ENCODE assay signal across 25 cellular contexts in the genomic region with DNA sequence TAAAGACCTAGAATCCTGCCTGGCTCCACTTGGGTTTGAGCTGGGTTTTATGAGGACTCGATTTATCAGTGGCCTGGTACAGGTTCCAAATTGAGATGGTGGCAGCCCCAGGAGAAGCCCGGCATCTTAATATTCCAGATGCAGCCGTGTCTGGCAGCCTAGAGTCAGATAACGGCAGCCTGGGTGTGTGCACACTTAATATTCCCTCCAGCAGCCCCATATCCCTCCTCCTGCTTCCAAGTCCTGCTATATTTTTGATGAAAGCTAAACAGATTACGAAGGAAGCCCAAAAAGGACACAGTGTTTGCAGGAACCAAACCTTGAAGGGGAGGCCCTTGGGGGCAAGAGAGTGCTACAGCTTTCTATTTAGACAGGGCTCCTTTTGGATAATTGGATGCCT.
"Had no signal": no experiment of that assay in that cellular context is flagged by ENCODE, and none has a peak within 500 bp of the region (broad histone marks: within the 10 kb centered on the region; RNA-seq: fewer than 3 reads in every experiment).

No MANE protein-coding gene starts in this region.

- H3K27me3 ChIP-seq: neural progenitor cell, ovary, right lobe of liver, sigmoid colon, thyroid gland, tibial nerve, upper lobe of left lung, vagina had no signal

- ATAC-seq: natural killer cell; psoas muscle; right cardiac atrium; right lobe of liver; stimulated activated effector memory CD8-positive, alpha-beta T cell treated with anti-CD3 and anti-CD28 coated beads, Interleukin-12 subunit alpha, Interleukin-12 subunit beta, amount 100 ng/mL, for 72 hours; stimulated activated naive B cell treated with anti-CD40 and anti-IgM and Interleukin-4, amounts not matched to agents 10 μg/mL and 1 μg/mL and 100 μg/mL, for 72 hours had no signal

- H3K4me1 ChIP-seq: parathyroid adenoma, psoas muscle, right lobe of liver, sigmoid colon, stomach, thyroid gland, tibial nerve, upper lobe of left lung, vagina had no signal

- H3K79me2 ChIP-seq: parathyroid adenoma had no signal

- H3K4me2 ChIP-seq: neural progenitor cell had no signal

- H3K9ac ChIP-seq: neural progenitor cell, parathyroid adenoma had no signal

- H3K27ac ChIP-seq: neural progenitor cell, ovary, parathyroid adenoma, psoas muscle, right lobe of liver, sigmoid colon, stomach, thoracic aorta, thyroid gland, tibial nerve, upper lobe of left lung, vagina had no signal

- DNase-seq: natural killer cell; occipital lobe; ovary; posterior cingulate gyrus; psoas muscle; right cardiac atrium; right lobe of liver; sigmoid colon; small intestine; stimulated activated CD4-positive, alpha-beta T cell treated with anti-CD3 and anti-CD28 coated beads, Interleukin-15, amount 100 ng/mL, for 24 hours; stimulated activated CD4-positive, alpha-beta T cell treated with anti-CD3 and anti-CD28 coated beads, Interleukin-2, amount 100 ng/mL, for 24 hours; stimulated activated CD4-positive, alpha-beta T cell treated with anti-CD3 and anti-CD28 coated beads, Interleukin-2, amount 100 ng/mL, for 48 hours; stimulated activated CD4-positive, alpha-beta T cell treated with anti-CD3 and anti-CD28 coated beads, Interleukin-4, amount 100 ng/mL, for 24 hours; stimulated activated naive B cell treated with anti-CD40 and anti-IgM and Interleukin-4, amounts not matched to agents 10 μg/mL and 1 μg/mL and 100 μg/mL, for 72 hours; stimulated activated naive CD4-positive, alpha-beta T cell treated with Interleukin-2 at 50 U/mL for 16 hours; stomach; thyroid gland; trophoblast cell; upper lobe of left lung had no signal

- H3K4me3 ChIP-seq: neural progenitor cell, ovary, psoas muscle, right lobe of liver, sigmoid colon, stomach, thoracic aorta, thyroid gland, tibial nerve, upper lobe of left lung, vagina had no signal

- H3K9me3 ChIP-seq: ovary, psoas muscle, right lobe of liver, sigmoid colon, thoracic aorta, thyroid gland, tibial nerve, vagina had no signal

- H3K36me3 ChIP-seq: neural progenitor cell, ovary, right lobe of liver, sigmoid colon, stomach, thoracic aorta, thyroid gland, tibial nerve, upper lobe of left lung, vagina had no signal

- H2AFZ ChIP-seq: neural progenitor cell, parathyroid adenoma had no signal
